Comparison of ENCODE assay signal across 13 cellular contexts in genomic region chr15:48682949-48683651, GRCh38. TPM values are rescaled to one million over a fixed set of nuclear protein-coding genes. Genes with fewer than 3 reads are reported as not detected.
DNase-seq lines count a peak whose midpoint lies in the region; ATAC-seq and TF ChIP-seq lines count a peak whose summit lies in the region.
"Had no signal": no experiment of that assay in that cellular context is flagged by ENCODE, and none has a peak within 500 bp of the region (broad histone marks: within the 10 kb centered on the region; RNA-seq: fewer than 3 reads in every experiment).

No MANE protein-coding gene starts in this region.

- H3K36me3 ChIP-seq in MG63 = no peaks in the 10 kb centered on the region; the same call in none of the 2 replicates
- no peaks in the 10 kb centered on the region for H3K36me3 ChIP-seq in right lobe of liver

- peaks cover 15% of the 10 kb centered on the region for H3K9me3 ChIP-seq in MG63
- H3K9me3 ChIP-seq in right lobe of liver = no peaks in the 10 kb centered on the region

- DNase-seq in AG08395 (ENCODE audit: low spot score) (peak; percentile 69), MG63 (peak; percentile 90), epithelial cell of proximal tubule (ENCODE audit: low read depth) (peak; percentile 64), right lobe of liver (peak; percentile 51 to 91 (median 85)), SIG-M5 (lab: John Stamatoyannopoulos, UW) (no peak), GDM1 (lab: John Stamatoyannopoulos, UW) (no peak), chondrocyte (ENCODE audit: low spot score) (no peak)
- DNase-seq: activated CD4-positive, CD25-positive, alpha-beta regulatory T cell; stimulated activated CD4-positive, alpha-beta T cell treated with anti-CD3 and anti-CD28 coated beads, Interleukin-15, amount 100 ng/mL, for 24 hours had no signal

- H3K27me3 ChIP-seq in MG63 = no peaks in the 10 kb centered on the region
- no peaks in the 10 kb centered on the region for H3K27me3 ChIP-seq in right lobe of liver

- H3K9me3 Mint-ChIP-seq in chondrocyte (ENCODE audit: low read depth) = peaks cover 16% of the 10 kb centered on the region

- no peak for TF ChIP-seq CTCF in epithelial cell of proximal tubule (conservative IDR thresholded peaks at IDR 0.05; ENCODE audit: low read depth, low read length)
- TF ChIP-seq CTCF in right lobe of liver (IDR thresholded peaks at IDR 0.05) = no peak
- no peak for TF ChIP-seq CTCF in chondrocyte (IDR thresholded peaks at IDR 0.05)

- ATAC-seq in right lobe of liver (peak; percentile 96 to 99 (median 98)), HG02678 (IDR thresholded peaks at IDR 0.05; ENCODE audit: unreplicated experiment) (no peak)

- H3K27me3 Mint-ChIP-seq in chondrocyte (ENCODE audit: low read depth) = no peaks in the 10 kb centered on the region
- H3K27me3 Mint-ChIP-seq: B cell, IgD-negative memory B cell had no signal

- 40% methylated on average over 1 of the region's 2 CpGs for WGBS in right lobe of liver (ENCODE audit: insufficient coverage, low coverage, low lambda C conversion rate, missing lambda C conversion rate)

- H3K4me1 ChIP-seq in right lobe of liver = no peaks in the 10 kb centered on the region

- H3K27ac Mint-ChIP-seq in chondrocyte (ENCODE audit: unreplicated experiment) = no peak overlapping the region
- H3K27ac Mint-ChIP-seq: B cell, IgD-negative memory B cell, nephron had no signal

- H3K36me3 Mint-ChIP-seq in chondrocyte (ENCODE audit: low read depth) = peaks cover 8% of the 10 kb centered on the region

- no peak overlapping the region for H3K4me3 Mint-ChIP-seq in chondrocyte (ENCODE audit: unreplicated experiment)
- H3K4me3 Mint-ChIP-seq: B cell, IgD-negative memory B cell, nephron had no signal

- intact Hi-C loops in right lobe of liver (cut with DNase I) = no loop called here

- TF ChIP-seq POLR2A in right lobe of liver (IDR thresholded peaks at IDR 0.05) = no peak

- H3K4me3 ChIP-seq in MG63 = no peak overlapping the region
- H3K4me3 ChIP-seq in epithelial cell of proximal tubule (ENCODE audit: low read depth, low read length) = no peak overlapping the region
- no peak overlapping the region for H3K4me3 ChIP-seq in right lobe of liver

- H3K4me1 Mint-ChIP-seq in chondrocyte (ENCODE audit: low read depth) = peaks cover 9% of the 10 kb centered on the region
- H3K4me1 Mint-ChIP-seq: B cell, IgD-negative memory B cell, nephron had no signal

- H3K27ac ChIP-seq in right lobe of liver = peak overlapping the region in 1 of 3 donors; percentile 26

RNA-seq across cellular contexts. Expression of gene FBN1, which starts 37.6 kb away (rescaled TPM):
- total RNA-seq in MG63 (2014; rRNA removed; shearing (Covaris generic); ENCODE audit: low replicate concordance) = 174 and 179 TPM in 2 replicates
- total RNA-seq in epithelial cell of proximal tubule (25.8 and 75.2 TPM in 2 replicates), right lobe of liver (10 to 100 TPM in 2 of 6 experiments, 1 to 10 TPM in 4; 1.7 to 12.0 (median 8.7) TPM), chondrocyte (1,183 to 1,794 TPM (median 1,190 TPM) in 3 replicates)

Comparison
In these comparisons a context has a peak if more than half of its experiments do, and no peak if none do; other contexts are left out.
1. DNase-seq: peak in AG08395 (single experiment), MG63 (single experiment), epithelial cell of proximal tubule (single experiment) and right lobe of liver (3 of 3); none in SIG-M5 (single experiment), GDM1 (single experiment) and chondrocyte (single experiment).